ENCODE assay signal across 14 cellular contexts in genomic region chr3:73765878-73766564, GRCh38.
DNase-seq lines count a peak whose midpoint lies in the region; ATAC-seq, FAIRE-seq and TF ChIP-seq lines count a peak whose summit lies in the region.
"Had no signal": no experiment of that assay in that cellular context is flagged by ENCODE, and none has a peak within 500 bp of the region (broad histone marks: within the 10 kb centered on the region; RNA-seq: fewer than 3 reads in every experiment).

No MANE protein-coding gene starts in this region.

- no peaks in the 10 kb centered on the region for H3K36me3 ChIP-seq in astrocyte (ENCODE audit: insufficient read depth, low read length)
- no peaks in the 10 kb centered on the region for H3K36me3 ChIP-seq in hepatocyte (replicated peaks; ENCODE audit: insufficient read depth, low read depth)
- no peaks in the 10 kb centered on the region for H3K36me3 ChIP-seq in thoracic aorta
- H3K36me3 ChIP-seq in MG63, result no peaks in the 10 kb centered on the region

- no peaks in the 10 kb centered on the region for H3K9me2 ChIP-seq in hepatocyte (replicated peaks; ENCODE audit: insufficient read depth)

- no peak for TF ChIP-seq CTCF in HFFc6 (IDR thresholded peaks at IDR 0.05)
- no peak for TF ChIP-seq CTCF in astrocyte (IDR thresholded peaks at IDR 0.05; ENCODE audit: insufficient read depth, low read depth, low read length)
- TF ChIP-seq CTCF in hepatocyte (IDR thresholded peaks at IDR 0.05; ENCODE audit: poor library complexity), result no peak
- no peak for TF ChIP-seq CTCF in thoracic aorta (IDR thresholded peaks at IDR 0.05)

- peak overlapping the region; percentile 77 for H3K4me2 ChIP-seq in astrocyte (ENCODE audit: low read length)
- peak overlapping the region; percentile 68 for H3K4me2 ChIP-seq in hepatocyte

- H3K9me3 ChIP-seq in astrocyte (ENCODE audit: insufficient read depth, low read depth, low read length) (no peaks in the 10 kb centered on the region), hepatocyte (ENCODE audit: low read depth) (no peaks in the 10 kb centered on the region), thoracic aorta (peaks cover 4% of the 10 kb centered on the region), MG63 (no peaks in the 10 kb centered on the region)

- no peak for DNase-seq in HFFc6
- DNase-seq in astrocyte (ENCODE audit: low read depth), result peak; percentile 18
- DNase-seq in hepatocyte (ENCODE audit: low spot score), result no peak
- no peak for DNase-seq in thoracic aorta (ENCODE audit: low spot score)
- no peak for DNase-seq in NCI-H524 treated with DMSO at 0.1 percent for 48 hours (lab: John Stamatoyannopoulos, UW)
- no peak for DNase-seq in activated T-cell treated with anti-CD3 and anti-CD28 coated beads, Interleukin-2, amount 50 U/mL, for 24 hours
- no peak for DNase-seq in MG63
- DNase-seq: activated CD4-positive, alpha-beta memory T cell treated with anti-CD3 and anti-CD28 coated beads for 36 hours; activated naive CD8-positive, alpha-beta T cell treated with anti-CD3 and anti-CD28 coated beads, Interleukin-2, amount 10 ng/mL, durations not matched to agents 7 days and 5 days; dermis blood vessel endothelial cell; NCI-H2171 treated with DMSO at 0.1 percent for 48 hours; SHP77 treated with DMSO at 0.1 percent for 48 hours; stimulated activated naive CD4-positive, alpha-beta T cell treated with Interleukin-2 at 50 U/mL for 16 hours had no signal

- no peaks in the 10 kb centered on the region; the same call in none of the 2 replicates for H3K27me3 Mint-ChIP-seq in HFFc6 (ENCODE audit: insufficient read depth)
- no peaks in the 10 kb centered on the region for H3K27me3 Mint-ChIP-seq in astrocyte (ENCODE audit: low read depth, unreplicated experiment)
- H3K27me3 Mint-ChIP-seq in activated T-cell treated with anti-CD3 and anti-CD28 coated beads, Interleukin-2, amount 50 U/mL, for 24 hours, result no peaks in the 10 kb centered on the region
- H3K27me3 Mint-ChIP-seq: activated CD4-positive, alpha-beta memory T cell treated with anti-CD3 and anti-CD28 coated beads for 36 hours; activated naive CD8-positive, alpha-beta T cell treated with anti-CD3 and anti-CD28 coated beads, Interleukin-2, amount 10 ng/mL, durations not matched to agents 7 days and 5 days had no signal

- H3K27me3 ChIP-seq in astrocyte (ENCODE audit: insufficient read depth, low read length), result no peaks in the 10 kb centered on the region
- H3K27me3 ChIP-seq in hepatocyte, result no peaks in the 10 kb centered on the region
- H3K27me3 ChIP-seq in thoracic aorta (replicated peaks; ENCODE audit: insufficient read depth), result no peaks in the 10 kb centered on the region
- no peaks in the 10 kb centered on the region for H3K27me3 ChIP-seq in MG63

- H2AFZ ChIP-seq in astrocyte (ENCODE audit: low read depth, low read length) (no peak overlapping the region), hepatocyte (no peak overlapping the region)

- H3K4me3 Mint-ChIP-seq in HFFc6 (peak overlapping the region; percentile 86), astrocyte (ENCODE audit: unreplicated experiment) (no peak overlapping the region)
- H3K4me3 Mint-ChIP-seq in activated T-cell treated with anti-CD3 and anti-CD28 coated beads, Interleukin-2, amount 50 U/mL, for 24 hours, result no peak overlapping the region
- H3K4me3 Mint-ChIP-seq: activated CD4-positive, alpha-beta memory T cell treated with anti-CD3 and anti-CD28 coated beads for 36 hours; activated naive CD8-positive, alpha-beta T cell treated with anti-CD3 and anti-CD28 coated beads, Interleukin-2, amount 10 ng/mL, durations not matched to agents 7 days and 5 days had no signal

- peak overlapping the region; percentile 91 for H3K27ac Mint-ChIP-seq in HFFc6
- H3K27ac Mint-ChIP-seq in astrocyte (ENCODE audit: unreplicated experiment), result no peak overlapping the region
- no peak overlapping the region for H3K27ac Mint-ChIP-seq in activated T-cell treated with anti-CD3 and anti-CD28 coated beads, Interleukin-2, amount 50 U/mL, for 24 hours
- H3K27ac Mint-ChIP-seq: activated CD4-positive, alpha-beta memory T cell treated with anti-CD3 and anti-CD28 coated beads for 36 hours; activated naive CD8-positive, alpha-beta T cell treated with anti-CD3 and anti-CD28 coated beads, Interleukin-2, amount 10 ng/mL, durations not matched to agents 7 days and 5 days had no signal

- 79% methylated on average over 6 of the region's 6 CpGs for WGBS in hepatocyte (ENCODE audit: low lambda C conversion rate, missing lambda C conversion rate)

- peak overlapping the region; percentile 0 for H3K4me3 ChIP-seq in astrocyte (ENCODE audit: insufficient read depth, low read depth, low read length)
- no peak overlapping the region for H3K4me3 ChIP-seq in hepatocyte
- peak overlapping the region; percentile 63 for H3K4me3 ChIP-seq in thoracic aorta
- H3K4me3 ChIP-seq in MG63, result no peak overlapping the region

- H3K27ac ChIP-seq in astrocyte (ENCODE audit: low read depth, low read length) (no peak overlapping the region), hepatocyte (peak overlapping the region; percentile 91), thoracic aorta (peak overlapping the region; percentile 45 to 66)

- H3K9ac ChIP-seq in astrocyte (ENCODE audit: low read length), result no peak overlapping the region

- H3K36me3 Mint-ChIP-seq in HFFc6 (ENCODE audit: low read depth) (no peaks in the 10 kb centered on the region), astrocyte (ENCODE audit: low read depth, unreplicated experiment) (no peaks in the 10 kb centered on the region)
- H3K36me3 Mint-ChIP-seq in activated T-cell treated with anti-CD3 and anti-CD28 coated beads, Interleukin-2, amount 50 U/mL, for 24 hours (ENCODE audit: low read depth), result no peaks in the 10 kb centered on the region
- H3K36me3 Mint-ChIP-seq: activated CD4-positive, alpha-beta memory T cell treated with anti-CD3 and anti-CD28 coated beads for 36 hours; activated naive CD8-positive, alpha-beta T cell treated with anti-CD3 and anti-CD28 coated beads, Interleukin-2, amount 10 ng/mL, durations not matched to agents 7 days and 5 days had no signal

- no peaks in the 10 kb centered on the region for H4K20me1 ChIP-seq in astrocyte (ENCODE audit: insufficient read depth, low read length)
- no peaks in the 10 kb centered on the region for H4K20me1 ChIP-seq in hepatocyte (ENCODE audit: insufficient read depth, poor library complexity, severe bottlenecking)

- H3K9me3 Mint-ChIP-seq in HFFc6 (no peaks in the 10 kb centered on the region), astrocyte (ENCODE audit: unreplicated experiment) (peaks cover 3% of the 10 kb centered on the region)
- H3K9me3 Mint-ChIP-seq in activated T-cell treated with anti-CD3 and anti-CD28 coated beads, Interleukin-2, amount 50 U/mL, for 24 hours, result peaks cover 9% of the 10 kb centered on the region

- no peaks in the 10 kb centered on the region for H3K79me2 ChIP-seq in astrocyte (ENCODE audit: insufficient read depth, low read length)
- H3K79me2 ChIP-seq in hepatocyte, result no peaks in the 10 kb centered on the region

- FAIRE-seq in astrocyte (lab: Jason Lieb, UNC), result peak; percentile 43

- ATAC-seq in thoracic aorta (ENCODE audit: insufficient number of reproducible peaks, low FRiP score, low read depth) (no peak), HG02798 (IDR thresholded peaks at IDR 0.05; ENCODE audit: poor library complexity, unreplicated experiment) (no peak)

- H3K4me1 ChIP-seq in astrocyte (ENCODE audit: insufficient read depth, low read length) (peaks cover 4% of the 10 kb centered on the region), hepatocyte (ENCODE audit: insufficient read depth) (peaks cover 5% of the 10 kb centered on the region), thoracic aorta (ENCODE audit: control insufficient read depth in 1 of 2, low read depth in 2 of 2) (peaks cover 0 to 13% of the 10 kb centered on the region in 2 donors)

- H3K4me1 Mint-ChIP-seq in HFFc6 (ENCODE audit: low read depth) (peaks cover 48% of the 10 kb centered on the region), astrocyte (ENCODE audit: low read depth, unreplicated experiment) (peaks cover 4% of the 10 kb centered on the region)
- no peaks in the 10 kb centered on the region for H3K4me1 Mint-ChIP-seq in activated T-cell treated with anti-CD3 and anti-CD28 coated beads, Interleukin-2, amount 50 U/mL, for 24 hours (ENCODE audit: low read depth)
- H3K4me1 Mint-ChIP-seq: activated naive CD8-positive, alpha-beta T cell treated with anti-CD3 and anti-CD28 coated beads, Interleukin-2, amount 10 ng/mL, durations not matched to agents 7 days and 5 days had no signal

Comparison
In these comparisons a context has a peak if more than half of its experiments do, and no peak if none do; other contexts are left out.
1. H3K4me3 ChIP-seq: peak in astrocyte (single experiment) and thoracic aorta (single experiment); none in hepatocyte (single experiment) and MG63 (single experiment).